30 cellular contexts compared by ENCODE assay signal in genomic region chrX:41590641-41591040, GRCh38.
"Had no signal": no experiment of that assay in that cellular context is flagged by ENCODE, and none has a peak within 500 bp of the region (broad histone marks: within the 10 kb centered on the region; RNA-seq: fewer than 3 reads in every experiment).

No MANE protein-coding gene starts in this region.

- H3K27me3 ChIP-seq: adrenal gland, body of pancreas, colonic mucosa, foreskin keratinocyte, gastrocnemius medialis had no signal

- FAIRE-seq: endometrium had no signal

- H3K27ac ChIP-seq: colonic mucosa, foreskin keratinocyte, gastrocnemius medialis, heart left ventricle had no signal

- DNase-seq: activated CD4-positive, alpha-beta memory T cell treated with anti-CD3 and anti-CD28 coated beads for 36 hours; activated CD4-positive, alpha-beta T cell treated with anti-CD3 and anti-CD28 coated beads for 36 hours; activated CD4-positive, alpha-beta T cell treated with anti-CD3 and anti-CD28 coated beads, Interleukin-2, amount 10 ng/mL, durations not matched to agents 24 days and 14 days; activated CD4-positive, CD25-positive, alpha-beta regulatory T cell; activated CD4-positive, CD25-positive, alpha-beta regulatory T cell treated with anti-CD3 and anti-CD28 coated beads, Interleukin-2, amount 50 U/mL, for 72 hours; activated CD8-positive, alpha-beta memory T cell treated with anti-CD3 and anti-CD28 coated beads, Interleukin-2, amount 10 ng/mL, durations not matched to agents 7 days and 5 days; activated CD8-positive, alpha-beta memory T cell treated with anti-CD3 and anti-CD28 coated beads, Interleukin-2, amount 50 U/mL, for 4 hours; activated CD8-positive, alpha-beta T cell treated with anti-CD3 and anti-CD28 coated beads, Interleukin-2, amount 10 ng/mL, durations not matched to agents 7 days and 5 days; activated effector memory CD4-positive, alpha-beta T cell treated with anti-CD3 and anti-CD28 coated beads, Interleukin-2, amount 50 U/mL, for 16 hours; activated naive CD4-positive, alpha-beta T cell treated with anti-CD3 and anti-CD28 coated beads for 36 hours; activated naive CD8-positive, alpha-beta T cell treated with anti-CD3 and anti-CD28 coated beads for 36 hours; activated naive CD8-positive, alpha-beta T cell treated with anti-CD3 and anti-CD28 coated beads, Interleukin-2, amount 50 U/mL, for 24 hours; activated T-cell treated with anti-CD3 and anti-CD28 coated beads, Interleukin-2, amount 50 U/mL, for 1 hour; activated T-cell treated with anti-CD3 and anti-CD28 coated beads, Interleukin-2, amount 50 U/mL, for 48 hours; adrenal gland; amygdala; aorta; body of pancreas; caudate nucleus; colonic mucosa; effector CD8-positive, alpha-beta T cell; foreskin keratinocyte; gastrocnemius medialis; glutamatergic neuron; heart left ventricle; T-helper 1 cell; T-helper 17 cell; T1000 had no signal

- H3K4me3 ChIP-seq: body of pancreas, colonic mucosa, gastrocnemius medialis had no signal

- H3K36me3 ChIP-seq: adrenal gland, colonic mucosa, gastrocnemius medialis had no signal

- H3K4me1 ChIP-seq: body of pancreas, colonic mucosa, foreskin keratinocyte, gastrocnemius medialis had no signal

- ATAC-seq: activated CD4-positive, alpha-beta T cell treated with anti-CD3 and anti-CD28 coated beads for 36 hours; activated CD8-positive, alpha-beta memory T cell treated with anti-CD3 and anti-CD28 coated beads, Interleukin-2, amount 10 ng/mL, durations not matched to agents 7 days and 5 days; activated CD8-positive, alpha-beta T cell treated with anti-CD3 and anti-CD28 coated beads, Interleukin-2, amount 10 ng/mL, durations not matched to agents 7 days and 5 days; activated naive CD8-positive, alpha-beta T cell treated with anti-CD3 and anti-CD28 coated beads, Interleukin-2, amount 50 U/mL, for 24 hours; body of pancreas; esophagus mucosa; foreskin keratinocyte; gastrocnemius medialis; heart left ventricle; T-helper 17 cell had no signal

- H3K9me3 ChIP-seq: adrenal gland, body of pancreas, colonic mucosa, gastrocnemius medialis, heart left ventricle had no signal
